In the genomic region with DNA sequence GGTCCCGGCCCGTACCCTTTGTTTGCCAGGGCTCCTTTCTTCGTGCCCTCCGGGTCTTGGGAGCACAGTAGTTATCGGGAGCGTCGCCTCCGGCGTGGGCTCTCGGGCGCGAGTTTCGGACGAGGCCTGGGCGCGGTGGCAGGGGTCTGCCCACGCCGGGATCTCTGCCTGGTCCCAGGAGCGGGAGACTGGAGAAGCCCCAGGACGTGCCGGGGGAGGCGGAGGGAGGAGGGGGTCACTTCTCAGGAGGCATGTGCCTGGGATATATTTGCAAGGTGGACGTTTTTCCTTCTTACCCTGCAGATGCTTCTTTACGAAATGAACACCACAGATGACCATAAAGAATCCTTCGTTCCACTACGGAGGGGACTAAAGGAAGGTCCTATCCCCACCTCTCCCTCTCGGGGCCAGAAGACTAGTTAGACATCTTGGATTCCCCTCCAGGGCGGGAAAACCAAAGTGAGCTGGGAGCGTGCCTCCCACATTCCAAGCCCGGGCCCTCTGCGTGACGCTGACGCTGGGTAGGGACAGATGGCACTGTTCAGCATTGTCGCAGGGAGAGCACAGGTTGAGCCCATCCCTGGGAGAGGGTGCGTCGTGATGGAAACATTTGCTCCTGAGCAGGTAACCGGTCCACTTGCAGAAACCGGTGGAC, we compare ENCODE assay signal across 9 cellular contexts. TPM values are rescaled to one million over a fixed set of nuclear protein-coding genes. Genes with fewer than 3 reads are reported as not detected.
DNase-seq lines count a peak whose midpoint lies in the region; ATAC-seq and TF ChIP-seq lines count a peak whose summit lies in the region.
"Had no signal": no experiment of that assay in that cellular context is flagged by ENCODE, and none has a peak within 500 bp of the region (broad histone marks: within the 10 kb centered on the region; RNA-seq: fewer than 3 reads in every experiment).

No MANE protein-coding gene starts in this region.

- H3K4me3 ChIP-seq in brain microvascular endothelial cell (ENCODE audit: low read depth, low read length) (peak overlapping the region; percentile 36), right lobe of liver (peak overlapping the region in 2 of 3 donors; percentile 62 to 67), transverse colon (peak overlapping the region in 3 of 4 donors; percentile 65 to 76 (median 75)), OCI-LY7 (ENCODE audit: low read depth, low read length, poor library complexity, severe bottlenecking) (no peak overlapping the region)
- H3K4me3 ChIP-seq: BLaER1 treated with 17β-estradiol and CSF1 and Interleukin-3, amounts not matched to agents 10 nM and 100 nM had no signal

- DNase-seq in activated T-cell treated with anti-CD3 and anti-CD28 coated beads, Interleukin-2, amount 50 U/mL, for 4 hours, result no peak
- no peak for DNase-seq in activated T-cell treated with anti-CD3 and anti-CD28 coated beads, Interleukin-2, amount 50 U/mL, for 48 hours
- DNase-seq in brain microvascular endothelial cell (no peak), right lobe of liver (no peak), transverse colon (no peak), OCI-LY7 (ENCODE audit: low spot score) (no peak)
- DNase-seq in activated CD4-positive, CD25-positive, alpha-beta regulatory T cell (lab: John Stamatoyannopoulos, UW), result no peak

- in situ Hi-C loops in brain microvascular endothelial cell (cut with HindIII; ENCODE audit: low pct_ligation_motif_present, low sequenced_read_pairs), result no loop called here
- in situ Hi-C loops in transverse colon (cut with MboI; ENCODE audit: low pct_ligation_motif_present in 1 of 4, low pct_unique_long_range_greater_than_20kb in 1 of 4, low sequenced_read_pairs in 3 of 4), result no loop called here

- TF ChIP-seq POLR2A in right lobe of liver (IDR thresholded peaks at IDR 0.05) (no peak), transverse colon (IDR thresholded peaks at IDR 0.05) (no peak)

- H4K20me1 ChIP-seq in OCI-LY7 (ENCODE audit: insufficient read depth, low read length), result no peaks in the 10 kb centered on the region
- H4K20me1 ChIP-seq: BLaER1 treated with 17β-estradiol and CSF1 and Interleukin-3, amounts not matched to agents 10 nM and 100 nM had no signal

- no peaks in the 10 kb centered on the region for H3K36me3 Mint-ChIP-seq in activated T-cell treated with anti-CD3 and anti-CD28 coated beads, Interleukin-2, amount 50 U/mL, for 4 hours (ENCODE audit: insufficient read depth)

- POLR2A ChIA-PET in OCI-LY7 (lab: Charles Lee), result no interaction called here

- CTCF ChIA-PET in OCI-LY7 (lab: Charles Lee; ENCODE audit: unreplicated experiment), result no interaction called here

- no peak for TF ChIP-seq EP300 in transverse colon (IDR thresholded peaks at IDR 0.05; ENCODE audit: low read depth)

- no peak overlapping the region for H3K4me2 ChIP-seq in OCI-LY7 (ENCODE audit: low read length)
- H3K4me2 ChIP-seq: BLaER1 treated with 17β-estradiol and CSF1 and Interleukin-3, amounts not matched to agents 10 nM and 100 nM had no signal

- H3K36me3 ChIP-seq in brain microvascular endothelial cell (replicated peaks), result peaks cover 26% of the 10 kb centered on the region
- no peaks in the 10 kb centered on the region for H3K36me3 ChIP-seq in right lobe of liver
- no peaks in the 10 kb centered on the region for H3K36me3 ChIP-seq in transverse colon
- H3K36me3 ChIP-seq in OCI-LY7 (ENCODE audit: insufficient read depth, low read length), result no peaks in the 10 kb centered on the region
- H3K36me3 ChIP-seq: BLaER1 treated with 17β-estradiol and CSF1 and Interleukin-3, amounts not matched to agents 10 nM and 100 nM had no signal

- H3K4me1 Mint-ChIP-seq in activated T-cell treated with anti-CD3 and anti-CD28 coated beads, Interleukin-2, amount 50 U/mL, for 4 hours (ENCODE audit: low read depth), result peaks cover 14% of the 10 kb centered on the region

- no peak for ATAC-seq in activated T-cell treated with anti-CD3 and anti-CD28 coated beads, Interleukin-2, amount 50 U/mL, for 4 hours
- ATAC-seq in right lobe of liver (no peak), esophagus mucosa (no peak)

- 51% methylated on average over 6 of the region's 38 CpGs for WGBS in right lobe of liver (ENCODE audit: insufficient coverage, low coverage, low lambda C conversion rate, missing lambda C conversion rate)
- WGBS in transverse colon (ENCODE audit: low coverage in 1 of 2), 2 donors, result 46% methylated on average over 38 of the region's 38 CpGs; no CpG with 5 or more reads in 1 of the 2 donors

- H3K27me3 Mint-ChIP-seq in activated T-cell treated with anti-CD3 and anti-CD28 coated beads, Interleukin-2, amount 50 U/mL, for 4 hours (ENCODE audit: low read depth), result peaks cover 31% of the 10 kb centered on the region

- intact Hi-C loops in right lobe of liver (cut with DNase I), result no loop called here
- intact Hi-C loops in transverse colon (cut with DNase I; ENCODE audit: low total_unique reads), result loop anchor here (10.0 kb wide), 1 partner anchor 45 kb away; no protein-coding TSS in a partner anchor
- intact Hi-C loops in OCI-LY7 (cut with micrococcal nuclease; ENCODE audit: unreplicated experiment), result no loop called here

- no peaks in the 10 kb centered on the region for H3K9me3 ChIP-seq in right lobe of liver
- H3K9me3 ChIP-seq in transverse colon, result no peaks in the 10 kb centered on the region
- H3K9me3 ChIP-seq in OCI-LY7 (ENCODE audit: low read length), result no peaks in the 10 kb centered on the region

- TF ChIP-seq CTCF in brain microvascular endothelial cell (IDR thresholded peaks at IDR 0.05; ENCODE audit: low read depth, low read length, missing control alignments) (no peak), right lobe of liver (IDR thresholded peaks at IDR 0.05) (no peak), transverse colon (IDR thresholded peaks at IDR 0.05) (no peak), OCI-LY7 (conservative IDR thresholded peaks at IDR 0.05; ENCODE audit: low read length) (no peak)

- H3K4me3 Mint-ChIP-seq in activated T-cell treated with anti-CD3 and anti-CD28 coated beads, Interleukin-2, amount 50 U/mL, for 4 hours, result peak overlapping the region; percentile 26

- no peaks in the 10 kb centered on the region for H3K79me2 ChIP-seq in OCI-LY7 (ENCODE audit: insufficient read depth, low read depth, low read length)

- H2AFZ ChIP-seq in OCI-LY7 (ENCODE audit: low read length), result no peak overlapping the region

- H3K9me2 ChIP-seq in OCI-LY7 (ENCODE audit: insufficient read depth, low read length), result no peaks in the 10 kb centered on the region

- H3K27ac ChIP-seq in brain microvascular endothelial cell (peak overlapping the region; percentile 98), right lobe of liver (peak overlapping the region in 2 of 3 donors; percentile 70 to 74), transverse colon (peak overlapping the region; percentile 85 to 95 (median 93)), OCI-LY7 (ENCODE audit: low read depth, low read length, poor library complexity, severe bottlenecking) (no peak overlapping the region)
- H3K27ac ChIP-seq: BLaER1 treated with 17β-estradiol and CSF1 and Interleukin-3, amounts not matched to agents 10 nM and 100 nM had no signal

- no peaks in the 10 kb centered on the region for H3K27me3 ChIP-seq in brain microvascular endothelial cell (replicated peaks)
- no peaks in the 10 kb centered on the region for H3K27me3 ChIP-seq in right lobe of liver
- no peaks in the 10 kb centered on the region for H3K27me3 ChIP-seq in transverse colon

- H3K9me3 Mint-ChIP-seq in activated T-cell treated with anti-CD3 and anti-CD28 coated beads, Interleukin-2, amount 50 U/mL, for 4 hours, result no peaks in the 10 kb centered on the region

- H3K4me1 ChIP-seq in right lobe of liver (peaks cover 0 to 7% (median 0%) of the 10 kb centered on the region in 4 donors), transverse colon (peaks cover 0 to 54% (median 30%) of the 10 kb centered on the region in 4 donors), OCI-LY7 (ENCODE audit: insufficient read depth, low read length, poor library complexity, severe bottlenecking) (no peaks in the 10 kb centered on the region)
- H3K4me1 ChIP-seq: BLaER1 treated with 17β-estradiol and CSF1 and Interleukin-3, amounts not matched to agents 10 nM and 100 nM had no signal

- no TSS peak for BruUV-seq in OCI-LY7 (replicated peaks; lab: Mats Ljungman, UMichigan)

RNA-seq across cellular contexts. Expression of gene FHL2, which starts 0.5 kb away (rescaled TPM):
- 1 to 10 TPM; 2.6 to 3.5 (median 2.7) TPM for total RNA-seq in activated T-cell treated with anti-CD3 and anti-CD28 coated beads, Interleukin-2, amount 50 U/mL, for 4 hours
- 10 to 100 TPM in 3 of 6 experiments, 1 to 10 TPM in 3; 4.2 to 36.6 (median 12.0) TPM for total RNA-seq in right lobe of liver
- total RNA-seq in transverse colon, result 100 to 1,000 TPM in 1 of 4 donors, 10 to 100 TPM in 3; 56.1 to 140 (median 89.2) TPM
- total RNA-seq in esophagus mucosa, result 39.0 TPM
- not detected in 2 replicates for total RNA-seq in OCI-LY7 (2014; rRNA removed; shearing (Covaris generic))
- 0.26 TPM in 1 of 2 replicates, not detected in the other for total RNA-seq in OCI-LY7 (2022)
